1 cellular context compared by ENCODE assay signal in the genomic region with DNA sequence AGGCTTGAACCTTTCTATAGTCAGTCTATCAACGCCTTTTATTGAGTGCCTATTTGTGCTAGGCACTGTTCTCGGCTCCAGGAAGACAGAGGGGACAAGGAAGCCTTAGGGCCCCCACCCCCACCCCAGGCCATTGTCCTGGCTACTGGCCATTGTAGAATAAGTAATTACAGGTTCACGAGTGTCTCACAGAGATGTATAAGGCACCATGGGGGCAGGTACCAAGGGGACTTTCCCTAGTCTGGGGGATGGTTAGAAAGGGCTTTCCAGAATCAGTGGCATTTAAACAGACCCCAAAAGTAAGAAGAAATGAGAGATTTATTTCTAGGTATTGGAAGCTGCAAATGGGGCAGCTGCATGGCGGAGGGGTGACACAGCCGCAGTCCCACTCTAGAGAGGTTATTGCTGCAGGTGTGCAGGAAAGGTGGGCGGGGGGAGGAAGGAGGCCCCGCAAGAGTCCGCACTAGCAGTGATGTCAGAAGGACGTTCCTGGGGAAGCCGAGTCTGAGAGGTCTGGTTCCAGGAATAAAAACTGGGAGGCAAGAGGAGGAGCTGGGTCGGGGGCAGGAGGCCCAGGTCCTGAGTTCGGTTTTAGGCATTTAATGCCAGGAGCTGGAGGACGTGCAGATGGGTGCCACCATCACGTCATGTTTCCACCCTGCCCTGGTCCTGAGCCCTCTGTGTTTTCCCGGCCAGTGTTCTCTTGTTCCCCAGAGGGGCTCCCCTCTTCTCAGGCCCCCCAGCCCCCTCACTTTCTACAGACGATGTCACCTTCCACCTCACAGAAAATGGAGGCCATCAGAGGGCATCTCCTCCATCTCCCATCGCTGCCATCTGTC.
TF ChIP-seq lines count a peak whose summit lies in the region.

No MANE protein-coding gene starts in this region.

TF ChIP-seq in IMR-90, 13 proteins besides CTCF, POLR2A, EP300 and RAD21 (continued from another document):
- TF ChIP-seq RCOR1 (IDR thresholded peaks at IDR 0.05; ENCODE audit: insufficient replicate concordance, low read length) (no peak), MAFK (IDR thresholded peaks at IDR 0.05; ENCODE audit: low read depth, low read length) (no peak), CHD1 (IDR thresholded peaks at IDR 0.05; ENCODE audit: low read depth, low read length) (no peak), MAZ (IDR thresholded peaks at IDR 0.05; ENCODE audit: borderline replicate concordance, low read depth, low read length) (no peak), MXI1 (IDR thresholded peaks at IDR 0.05; ENCODE audit: borderline replicate concordance, low read depth, low read length) (no peak)
- TF ChIP-seq, protein P1, sequence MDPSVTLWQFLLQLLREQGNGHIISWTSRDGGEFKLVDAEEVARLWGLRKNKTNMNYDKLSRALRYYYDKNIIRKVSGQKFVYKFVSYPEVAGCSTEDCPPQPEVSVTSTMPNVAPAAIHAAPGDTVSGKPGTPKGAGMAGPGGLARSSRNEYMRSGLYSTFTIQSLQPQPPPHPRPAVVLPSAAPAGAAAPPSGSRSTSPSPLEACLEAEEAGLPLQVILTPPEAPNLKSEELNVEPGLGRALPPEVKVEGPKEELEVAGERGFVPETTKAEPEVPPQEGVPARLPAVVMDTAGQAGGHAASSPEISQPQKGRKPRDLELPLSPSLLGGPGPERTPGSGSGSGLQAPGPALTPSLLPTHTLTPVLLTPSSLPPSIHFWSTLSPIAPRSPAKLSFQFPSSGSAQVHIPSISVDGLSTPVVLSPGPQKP (IDR thresholded peaks at IDR 0.05; ENCODE audit: borderline replicate concordance, low read depth, low read length) = no peak
